In genomic region chr11:35393093-35393492, GRCh38 we compare ENCODE assay signal across 19 cellular contexts. TPM values are rescaled to one million over a fixed set of nuclear protein-coding genes. Genes with fewer than 3 reads are reported as not detected.
DNase-seq lines count a peak whose midpoint lies in the region; ATAC-seq, FAIRE-seq and TF ChIP-seq lines count a peak whose summit lies in the region.
"Had no signal": no experiment of that assay in that cellular context is flagged by ENCODE, and none has a peak within 500 bp of the region (broad histone marks: within the 10 kb centered on the region; RNA-seq: fewer than 3 reads in every experiment).

No MANE protein-coding gene starts in this region.

- H3K9ac ChIP-seq in BLaER1 (no peak overlapping the region), kidney (ENCODE audit: low read length in 2 of 2) (no peak overlapping the region)

- peaks cover 3% of the 10 kb centered on the region; the same call in 1 of the 2 replicates for H3K9me2 ChIP-seq in GM23338 (ENCODE audit: insufficient read depth)

- TF ChIP-seq CTCF in Panc1 (IDR thresholded peaks at IDR 0.05) = no peak
- TF ChIP-seq CTCF in kidney (IDR thresholded peaks at IDR 0.05; ENCODE audit: borderline replicate concordance, extremely low read depth, insufficient read depth) = no peak
- TF ChIP-seq CTCF in GM23338 (conservative IDR thresholded peaks at IDR 0.05; ENCODE audit: low read depth in 2 of 2) = no peak

- no peak overlapping the region for H3K27ac Mint-ChIP-seq in GM23338
- H3K27ac Mint-ChIP-seq: activated CD8-positive, alpha-beta memory T cell treated with anti-CD3 and anti-CD28 coated beads, Interleukin-2, amount 10 ng/mL, durations not matched to agents 7 days and 5 days; activated naive CD8-positive, alpha-beta T cell; activated T-helper 1 cell treated with anti-CD3 and anti-CD28 coated beads, Interleukin-12 subunit alpha, Interleukin-12 subunit beta, Interleukin-2, Interleukin-4 antibody, amounts not matched to agents 30 ng/mL and 10 ng/mL and 1 ng/mL, durations not matched to agents 14 hours and 24 hours and 36 hours; stimulated activated naive CD8-positive, alpha-beta T cell treated with anti-CD3 and anti-CD28 coated beads, Interleukin-15, amount 100 ng/mL, for 72 hours had no signal

- peaks cover 5% of the 10 kb centered on the region; the same call in 2 of the 3 replicates for H3K9me3 Mint-ChIP-seq in GM23338
- H3K9me3 Mint-ChIP-seq: activated T-helper 1 cell treated with anti-CD3 and anti-CD28 coated beads, Interleukin-12 subunit alpha, Interleukin-12 subunit beta, Interleukin-2, Interleukin-4 antibody, amounts not matched to agents 30 ng/mL and 10 ng/mL and 1 ng/mL, durations not matched to agents 14 hours and 24 hours and 36 hours; stimulated activated naive CD8-positive, alpha-beta T cell treated with anti-CD3 and anti-CD28 coated beads, Interleukin-15, amount 100 ng/mL, for 72 hours had no signal

- H4K20me1 ChIP-seq in BLaER1 (no peaks in the 10 kb centered on the region), GM23338 (replicated peaks; ENCODE audit: insufficient read depth) (no peaks in the 10 kb centered on the region)

- no peaks in the 10 kb centered on the region for H3F3A ChIP-seq in GM23338 (replicated peaks; ENCODE audit: low read depth)

- POLR2A ChIA-PET in Panc1 (lab: Charles Lee) = interaction anchor here (0.6 kb wide), 1 partner anchor 194 kb away, joined by 3 read pairs; no protein-coding TSS in a partner anchor

- H3K27ac ChIP-seq in BLaER1 (no peak overlapping the region), Panc1 (ENCODE audit: low read length) (peak overlapping the region; percentile 29; the same call in 1 of the 2 replicates), kidney (ENCODE audit: low read depth in 2 of 2, low read length in 2 of 2) (no peak overlapping the region), GM23338 (ENCODE audit: low read depth) (no peak overlapping the region)
- H3K27ac ChIP-seq: HL-60, spleen, transverse colon had no signal

- CTCF ChIA-PET in Panc1 (lab: Charles Lee) = no interaction called here

- H3K4me1 ChIP-seq in BLaER1 (peaks cover 35% of the 10 kb centered on the region), HAP-1 (peaks cover 6% of the 10 kb centered on the region), Panc1 (ENCODE audit: control insufficient read depth, insufficient read depth, low read length) (peaks cover 28% of the 10 kb centered on the region), kidney (ENCODE audit: control insufficient read depth in 1 of 2, insufficient read depth in 1 of 2, low read depth in 1 of 2, low read length in 2 of 2) (no peaks in the 10 kb centered on the region), GM23338 (ENCODE audit: insufficient read depth) (no peaks in the 10 kb centered on the region)

- no peak overlapping the region for H2AFZ ChIP-seq in GM23338

- BruUV-seq in Panc1 (replicated peaks; lab: Mats Ljungman, UMichigan) = no TSS peak

- H3K4me2 ChIP-seq in BLaER1 (peak overlapping the region; percentile 57), GM23338 (no peak overlapping the region)

- H3K9me3 ChIP-seq in BLaER1 = no peaks in the 10 kb centered on the region
- no peaks in the 10 kb centered on the region for H3K9me3 ChIP-seq in HAP-1
- no peaks in the 10 kb centered on the region for H3K9me3 ChIP-seq in Panc1 (ENCODE audit: control insufficient read depth, insufficient read depth, low read depth, low read length)
- no peaks in the 10 kb centered on the region for H3K9me3 ChIP-seq in kidney (ENCODE audit: control insufficient read depth in 1 of 2, low read length in 2 of 2)
- H3K9me3 ChIP-seq: spleen, transverse colon had no signal

- H3K36me3 ChIP-seq in BLaER1 (no peaks in the 10 kb centered on the region), HAP-1 (replicated peaks) (no peaks in the 10 kb centered on the region), Panc1 (ENCODE audit: control insufficient read depth, insufficient read depth, low read length) (no peaks in the 10 kb centered on the region), kidney (ENCODE audit: control insufficient read depth in 1 of 2, insufficient read depth in 2 of 2, low read length in 2 of 2) (no peaks in the 10 kb centered on the region), GM23338 (ENCODE audit: insufficient read depth) (no peaks in the 10 kb centered on the region)
- H3K36me3 ChIP-seq: spleen, transverse colon had no signal

- no peak for ATAC-seq in Panc1
- ATAC-seq in GM23338 = no peak
- ATAC-seq: activated CD8-positive, alpha-beta memory T cell treated with anti-CD3 and anti-CD28 coated beads, Interleukin-2, amount 10 ng/mL, durations not matched to agents 7 days and 5 days; Right ventricle myocardium inferior; stimulated activated naive CD8-positive, alpha-beta T cell treated with anti-CD3 and anti-CD28 coated beads, Interleukin-15, amount 100 ng/mL, for 72 hours had no signal

- intact Hi-C loops in Panc1 (cut with micrococcal nuclease; ENCODE audit: unreplicated experiment) = loop anchor here (2.0 to 5.0 kb wide), 3 partner anchors 171 to 806 kb away; no protein-coding TSS in a partner anchor
- intact Hi-C loops in kidney (cut with DNase I) = loop anchor here (10.0 kb wide), 1 partner anchor 468 kb away; no protein-coding TSS in a partner anchor

- no peak overlapping the region for H3K4me3 Mint-ChIP-seq in GM23338
- H3K4me3 Mint-ChIP-seq: activated CD8-positive, alpha-beta memory T cell treated with anti-CD3 and anti-CD28 coated beads, Interleukin-2, amount 10 ng/mL, durations not matched to agents 7 days and 5 days; activated naive CD8-positive, alpha-beta T cell; activated T-helper 1 cell treated with anti-CD3 and anti-CD28 coated beads, Interleukin-12 subunit alpha, Interleukin-12 subunit beta, Interleukin-2, Interleukin-4 antibody, amounts not matched to agents 30 ng/mL and 10 ng/mL and 1 ng/mL, durations not matched to agents 14 hours and 24 hours and 36 hours; stimulated activated naive CD8-positive, alpha-beta T cell treated with anti-CD3 and anti-CD28 coated beads, Interleukin-15, amount 100 ng/mL, for 72 hours had no signal

- H3K4me3 ChIP-seq in BLaER1 = no peak overlapping the region
- no peak overlapping the region for H3K4me3 ChIP-seq in HAP-1
- no peak overlapping the region for H3K4me3 ChIP-seq in Panc1 (ENCODE audit: low read depth in 2 of 2, low read length in 2 of 2)
- H3K4me3 ChIP-seq in kidney (ENCODE audit: low read length in 2 of 2) = no peak overlapping the region
- no peak overlapping the region for H3K4me3 ChIP-seq in GM23338
- H3K4me3 ChIP-seq: spleen, transverse colon had no signal

- no peaks in the 10 kb centered on the region for H3K36me3 Mint-ChIP-seq in GM23338 (ENCODE audit: low read depth)
- H3K36me3 Mint-ChIP-seq: activated CD8-positive, alpha-beta memory T cell treated with anti-CD3 and anti-CD28 coated beads, Interleukin-2, amount 10 ng/mL, durations not matched to agents 7 days and 5 days; activated naive CD8-positive, alpha-beta T cell had no signal

- no peaks in the 10 kb centered on the region for H3K79me2 ChIP-seq in GM23338 (replicated peaks; ENCODE audit: insufficient read depth)

- DNase-seq in HAP-1 (ENCODE audit: low spot score in 2 of 2) (peak; percentile 15 to 35), Panc1 (ENCODE audit: low read depth, low spot score) (no peak), fibroblast of peridontal ligament (ENCODE audit: extremely low read depth) (peak; percentile 20), activated gamma-delta T cell treated with Interleukin-2 at 50 U/mL for 16 hours (no peak), 8988T (no peak), kidney (no peak), GM23338 (ENCODE audit: low spot score) (no peak)
- DNase-seq: activated CD8-positive, alpha-beta memory T cell treated with anti-CD3 and anti-CD28 coated beads, Interleukin-2, amount 10 ng/mL, durations not matched to agents 7 days and 5 days; left ventricle myocardium superior; spleen; stimulated activated CD4-positive, alpha-beta T cell treated with anti-CD3 and anti-CD28 coated beads, Interleukin-4, amount 100 ng/mL, for 4 hours; stimulated activated naive CD8-positive, alpha-beta T cell treated with anti-CD3 and anti-CD28 coated beads, Interleukin-15, amount 100 ng/mL, for 72 hours; transverse colon had no signal

- FAIRE-seq in kidney (lab: Jason Lieb, UNC) = no peak
- FAIRE-seq: TTC549 had no signal

- in situ Hi-C loops in HAP-1 (cut with MboI; ENCODE audit: low sequenced_read_pairs) = loop anchor here (10.0 to 25.0 kb wide), 3 partner anchors 478 to 1231 kb away; partner anchors contain the start of genes APIP and PDHX
- in situ Hi-C loops in Panc1 (cut with HindIII; ENCODE audit: low pct_unique_long_range_greater_than_20kb, low sequenced_read_pairs) = no loop called here

- H3K4me1 Mint-ChIP-seq in GM23338 = peaks cover 6% of the 10 kb centered on the region; the same call in 2 of the 3 replicates

- H3K27me3 Mint-ChIP-seq in GM23338 (ENCODE audit: insufficient read depth, low read depth, poor library complexity) = peaks cover 5% of the 10 kb centered on the region
- H3K27me3 Mint-ChIP-seq: activated naive CD8-positive, alpha-beta T cell had no signal

- H3K27me3 ChIP-seq in BLaER1 (no peaks in the 10 kb centered on the region), HAP-1 (ENCODE audit: low read depth) (peaks cover 2% of the 10 kb centered on the region; the same call in 1 of the 2 replicates), Panc1 (ENCODE audit: control insufficient read depth, insufficient read depth, low read length) (no peaks in the 10 kb centered on the region), GM23338 (ENCODE audit: insufficient read depth) (no peaks in the 10 kb centered on the region)
- H3K27me3 ChIP-seq: transverse colon had no signal

TF ChIP-seq in GM23338, 12 proteins besides CTCF, POLR2A, EP300 and RAD21 (continues in another document):
- no peak for TF ChIP-seq ZNF331 (CRISPR knock-in tag; IDR thresholded peaks at IDR 0.05; ENCODE audit: low read depth)

RNA-seq across cellular contexts. Expression of gene SLC1A2, which starts 26.3 kb away (rescaled TPM):
- 0.21 TPM for total RNA-seq in Panc1 (2021; ENCODE audit: unreplicated experiment)
- polyA plus RNA-seq in Panc1 (2012; ENCODE audit: insufficient read length) = 0.17 TPM
- 0.28 TPM for total RNA-seq in kidney
- 0.11 TPM for polyA plus RNA-seq in kidney (ENCODE audit: insufficient read depth, low read depth, low replicate concordance)
- total RNA-seq in GM23338 (2014; rRNA removed; shearing (Covaris generic)) = 1.7 and 2.8 TPM in 2 replicates
- polyA plus RNA-seq in GM23338 (2016; fragmentation: Nextera tagmentation; extraction: Ambion mirVana) = 0.70 and 1.5 TPM in 2 replicates
- total RNA-seq: activated CD8-positive, alpha-beta memory T cell treated with anti-CD3 and anti-CD28 coated beads, Interleukin-2, amount 10 ng/mL, durations not matched to agents 7 days and 5 days; activated T-helper 1 cell treated with anti-CD3 and anti-CD28 coated beads, Interleukin-12 subunit alpha, Interleukin-12 subunit beta, Interleukin-2, Interleukin-4 antibody, amounts not matched to agents 30 ng/mL and 10 ng/mL and 1 ng/mL, durations not matched to agents 14 hours and 24 hours and 36 hours had no signal

Comparison
In these comparisons a context has a peak if more than half of its experiments do, and no peak if none do; other contexts are left out.
1. DNase-seq: peak in HAP-1 (2 of 2) and fibroblast of peridontal ligament (single experiment); none in Panc1 (single experiment), activated gamma-delta T cell treated with Interleukin-2 at 50 U/mL for 16 hours (single experiment), 8988T (single experiment), kidney (single experiment) and GM23338 (single experiment).